Comparison of ENCODE assay signal across 1 cellular context in genomic region chr17:81254955-81255717, GRCh38.
TF ChIP-seq lines count a peak whose summit lies in the region.

No MANE protein-coding gene starts in this region.

TF ChIP-seq in WTC11, 78 proteins besides CTCF, POLR2A, EP300 and RAD21:
- TF ChIP-seq ARID4B (CRISPR knock-in tag; IDR thresholded peaks at IDR 0.05; ENCODE audit: borderline replicate concordance) = no peak
- 0 out of 2 replicates have a peak, but pooled peaks have one; percentile 31 for TF ChIP-seq SMAD3 (CRISPR knock-in tag; IDR thresholded peaks at IDR 0.05; ENCODE audit: borderline replicate concordance)
- peak; percentile 45 for TF ChIP-seq ZNF423 (CRISPR knock-in tag; IDR thresholded peaks at IDR 0.05)
